ENCODE assay signal across 7 cellular contexts in genomic region chr14:74913986-74914573, GRCh38. TPM values are rescaled to one million over a fixed set of nuclear protein-coding genes. Genes with fewer than 3 reads are reported as not detected.
DNase-seq lines count a peak whose midpoint lies in the region; ATAC-seq and TF ChIP-seq lines count a peak whose summit lies in the region.

No MANE protein-coding gene starts in this region.

- no peaks in the 10 kb centered on the region for H3K36me3 Mint-ChIP-seq in activated CD8-positive, alpha-beta T cell treated with anti-CD3 and anti-CD28 coated beads for 36 hours (ENCODE audit: low read depth)
- no peaks in the 10 kb centered on the region for H3K36me3 Mint-ChIP-seq in activated T-helper 17 cell treated with anti-CD3 and anti-CD28 coated beads, Interleukin-2, amount 50 U/mL, for 72 hours (ENCODE audit: low read depth)

- intact Hi-C loops in activated CD8-positive, alpha-beta T cell treated with anti-CD3 and anti-CD28 coated beads for 36 hours (cut with micrococcal nuclease) = no loop called here
- intact Hi-C loops in cardiac septum (cut with DNase I) = loop anchor here (2.0 kb wide), 1 partner anchor 175 kb away; no protein-coding TSS in a partner anchor

- TF ChIP-seq RAD21 in Ishikawa (IDR thresholded peaks at IDR 0.05; ENCODE audit: low read depth) = peak; percentile 76

- no peak overlapping the region for H3K27ac Mint-ChIP-seq in activated CD8-positive, alpha-beta T cell treated with anti-CD3 and anti-CD28 coated beads for 36 hours
- H3K27ac Mint-ChIP-seq in activated T-helper 17 cell treated with anti-CD3 and anti-CD28 coated beads, Interleukin-2, amount 50 U/mL, for 72 hours = no peak overlapping the region

- CTCF ChIA-PET in activated CD8-positive, alpha-beta T cell treated with anti-CD3 and anti-CD28 coated beads for 36 hours (lab: Charles Lee) = interaction anchor here (1.0 to 1.4 kb wide), 2 partner anchors 54 to 55 kb away, joined by 3 read pairs; no protein-coding TSS in a partner anchor

- no peak for TF ChIP-seq EP300 in Ishikawa (IDR thresholded peaks at IDR 0.05; ENCODE audit: borderline replicate concordance)

- no peaks in the 10 kb centered on the region for H3K4me1 Mint-ChIP-seq in activated CD8-positive, alpha-beta T cell treated with anti-CD3 and anti-CD28 coated beads for 36 hours (ENCODE audit: low read depth)
- no peaks in the 10 kb centered on the region for H3K4me1 Mint-ChIP-seq in activated T-helper 17 cell treated with anti-CD3 and anti-CD28 coated beads, Interleukin-2, amount 50 U/mL, for 72 hours

- POLR2A ChIA-PET in activated CD8-positive, alpha-beta T cell treated with anti-CD3 and anti-CD28 coated beads for 36 hours (lab: Charles Lee) = no interaction called here

- DNase-seq in ELF-1 (ENCODE audit: low read depth, low spot score) = peak; percentile 70
- peak; percentile 37 for DNase-seq in activated CD8-positive, alpha-beta T cell treated with anti-CD3 and anti-CD28 coated beads for 36 hours
- DNase-seq in cardiac septum (ENCODE audit: low spot score) = peak; percentile 81
- DNase-seq in pulmonary artery endothelial cell (ENCODE audit: low read depth, low spot score) = peak; percentile 50

- peak; percentile 58 for ATAC-seq in activated CD8-positive, alpha-beta T cell treated with anti-CD3 and anti-CD28 coated beads for 36 hours
- ATAC-seq in activated T-helper 17 cell treated with anti-CD3 and anti-CD28 coated beads, Interleukin-2, amount 50 U/mL, for 72 hours (replicated peaks) = no peak
- no peak for ATAC-seq in HG03571 (IDR thresholded peaks at IDR 0.05; ENCODE audit: unreplicated experiment)

- H3K27me3 Mint-ChIP-seq in activated CD8-positive, alpha-beta T cell treated with anti-CD3 and anti-CD28 coated beads for 36 hours = no peaks in the 10 kb centered on the region
- H3K27me3 Mint-ChIP-seq in activated T-helper 17 cell treated with anti-CD3 and anti-CD28 coated beads, Interleukin-2, amount 50 U/mL, for 72 hours = no peaks in the 10 kb centered on the region

- H3K9me3 Mint-ChIP-seq in activated CD8-positive, alpha-beta T cell treated with anti-CD3 and anti-CD28 coated beads for 36 hours = no peaks in the 10 kb centered on the region
- no peaks in the 10 kb centered on the region for H3K9me3 Mint-ChIP-seq in activated T-helper 17 cell treated with anti-CD3 and anti-CD28 coated beads, Interleukin-2, amount 50 U/mL, for 72 hours

- peak; percentile 34 for TF ChIP-seq CTCF in activated CD8-positive, alpha-beta T cell treated with anti-CD3 and anti-CD28 coated beads for 36 hours (IDR thresholded peaks at IDR 0.05)

- no peak overlapping the region for H3K4me3 Mint-ChIP-seq in activated CD8-positive, alpha-beta T cell treated with anti-CD3 and anti-CD28 coated beads for 36 hours
- no peak overlapping the region for H3K4me3 Mint-ChIP-seq in activated T-helper 17 cell treated with anti-CD3 and anti-CD28 coated beads, Interleukin-2, amount 50 U/mL, for 72 hours

TF ChIP-seq in Ishikawa, 13 proteins besides CTCF, POLR2A, EP300 and RAD21:
- no peak for TF ChIP-seq CREB1 (IDR thresholded peaks at IDR 0.05; ENCODE audit: low read depth)
- no peak for TF ChIP-seq ZBTB7A (IDR thresholded peaks at IDR 0.05; ENCODE audit: low read depth)
- TF ChIP-seq USF1 (IDR thresholded peaks at IDR 0.05) = no peak
- no peak for TF ChIP-seq TEAD4 (IDR thresholded peaks at IDR 0.05)
- TF ChIP-seq CEBPB (IDR thresholded peaks at IDR 0.05) = no peak
- no peak for TF ChIP-seq FOXM1 (IDR thresholded peaks at IDR 0.05; ENCODE audit: borderline replicate concordance, low read depth)
- TF ChIP-seq NFIC (IDR thresholded peaks at IDR 0.05) = no peak
- TF ChIP-seq MAX (IDR thresholded peaks at IDR 0.05) = no peak
- TF ChIP-seq REST (IDR thresholded peaks at IDR 0.05; ENCODE audit: low read depth) = no peak
- no peak for TF ChIP-seq TCF12 (IDR thresholded peaks at IDR 0.05; ENCODE audit: low read depth)
- TF ChIP-seq EGR1 (IDR thresholded peaks at IDR 0.05) = no peak
- TF ChIP-seq YY1 (IDR thresholded peaks at IDR 0.05; ENCODE audit: low read depth) = no peak
- no peak for TF ChIP-seq TAF1 (IDR thresholded peaks at IDR 0.05; ENCODE audit: low read depth)

RNA-seq across cellular contexts. Expression of gene RPS6KL1, which starts 9.0 kb away (rescaled TPM):
- total RNA-seq in activated CD8-positive, alpha-beta T cell treated with anti-CD3 and anti-CD28 coated beads for 36 hours = 1 to 10 TPM; 4.1 to 5.1 TPM
- total RNA-seq in cardiac septum (19.8 TPM), pulmonary artery endothelial cell (11.5 and 14.8 TPM in 2 replicates)
- total RNA-seq in activated T-helper 17 cell treated with anti-CD3 and anti-CD28 coated beads, Interleukin-2, amount 50 U/mL, for 72 hours = 1 to 10 TPM in 1 of 2 donors, under 1 TPM in 1; 0.79 to 3.2 TPM

RNA-seq across cellular contexts. Expression of gene DLST, which starts 32.4 kb away (rescaled TPM):
- total RNA-seq in activated CD8-positive, alpha-beta T cell treated with anti-CD3 and anti-CD28 coated beads for 36 hours = 100 to 1,000 TPM; 110 to 113 TPM
- total RNA-seq in cardiac septum (202 TPM), pulmonary artery endothelial cell (66.0 and 75.3 TPM in 2 replicates)
- total RNA-seq in activated T-helper 17 cell treated with anti-CD3 and anti-CD28 coated beads, Interleukin-2, amount 50 U/mL, for 72 hours = 100 to 1,000 TPM; 102 to 132 TPM

RNA-seq across cellular contexts. Expression of gene PROX2, which starts 38.1 kb away (rescaled TPM):
- total RNA-seq in activated CD8-positive, alpha-beta T cell treated with anti-CD3 and anti-CD28 coated beads for 36 hours = under 1 TPM; 0.38 to 0.65 TPM
- not detected for total RNA-seq in cardiac septum
- total RNA-seq in pulmonary artery endothelial cell = not detected in 2 replicates
- under 1 TPM; 0.71 TPM for total RNA-seq in activated T-helper 17 cell treated with anti-CD3 and anti-CD28 coated beads, Interleukin-2, amount 50 U/mL, for 72 hours

RNA-seq across cellular contexts. Expression of gene PGF, which starts 41.3 kb away (rescaled TPM):
- total RNA-seq in activated CD8-positive, alpha-beta T cell treated with anti-CD3 and anti-CD28 coated beads for 36 hours = under 1 TPM; 0.27 to 0.45 TPM
- total RNA-seq in cardiac septum = 9.4 TPM
- total RNA-seq in pulmonary artery endothelial cell = 209 and 564 TPM in 2 replicates
- total RNA-seq in activated T-helper 17 cell treated with anti-CD3 and anti-CD28 coated beads, Interleukin-2, amount 50 U/mL, for 72 hours = under 1 TPM; 0.40 to 0.48 TPM
